In genomic region chr10:8731415-8732110, GRCh38 we compare ENCODE assay signal across 20 cellular contexts.
DNase-seq lines count a peak whose midpoint lies in the region; ATAC-seq lines count a peak whose summit lies in the region.
"Had no signal": no experiment of that assay in that cellular context is flagged by ENCODE, and none has a peak within 500 bp of the region (broad histone marks: within the 10 kb centered on the region; RNA-seq: fewer than 3 reads in every experiment).

No MANE protein-coding gene starts in this region.

- no peak overlapping the region for H3K4me3 Mint-ChIP-seq in activated CD4-positive, alpha-beta T cell treated with anti-CD3 and anti-CD28 coated beads for 36 hours
- H3K4me3 Mint-ChIP-seq: CD4-positive, CD25-positive, alpha-beta regulatory T cell; CD8-positive, alpha-beta memory T cell; H9 had no signal

- H2BK120ac ChIP-seq in neuronal stem cell (ENCODE audit: low read depth, low read length), result no peak overlapping the region

- no peak overlapping the region for H3K27ac Mint-ChIP-seq in activated CD4-positive, alpha-beta T cell treated with anti-CD3 and anti-CD28 coated beads for 36 hours
- H3K27ac Mint-ChIP-seq: CD4-positive, CD25-positive, alpha-beta regulatory T cell; CD8-positive, alpha-beta memory T cell; H9 had no signal

- no peak for ATAC-seq in activated CD4-positive, alpha-beta T cell treated with anti-CD3 and anti-CD28 coated beads for 36 hours
- no peak for ATAC-seq in HG03565 (IDR thresholded peaks at IDR 0.05; ENCODE audit: unreplicated experiment)
- ATAC-seq: K562 had no signal

- no peaks in the 10 kb centered on the region for H3K9me3 ChIP-seq in neuronal stem cell (replicated peaks in 1 of 2; ENCODE audit: control insufficient read depth in 2 of 2, insufficient read depth in 1 of 2, low read depth in 1 of 2, low read length in 2 of 2)
- H3K9me3 ChIP-seq: BE2C had no signal

- peak overlapping the region; percentile 32 for H3K4me2 ChIP-seq in neuronal stem cell (ENCODE audit: insufficient read depth, low read length, poor library complexity, severe bottlenecking)

- no peaks in the 10 kb centered on the region for H3K36me3 Mint-ChIP-seq in activated CD4-positive, alpha-beta T cell treated with anti-CD3 and anti-CD28 coated beads for 36 hours (ENCODE audit: low read depth)
- H3K36me3 Mint-ChIP-seq: CD4-positive, CD25-positive, alpha-beta regulatory T cell; CD8-positive, alpha-beta memory T cell had no signal

- DNase-seq in M059J (ENCODE audit: low read depth) (peak; percentile 1), left kidney (ENCODE audit: low read depth, low spot score) (peak; percentile 81), neuronal stem cell (ENCODE audit: low spot score) (peak; percentile 30), T1000 (lab: John Stamatoyannopoulos, UW) (no peak), NCI-H1694 treated with DMSO at 0.1 percent for 48 hours (lab: John Stamatoyannopoulos, UW) (no peak)
- DNase-seq in activated CD4-positive, alpha-beta T cell treated with anti-CD3 and anti-CD28 coated beads for 36 hours, result no peak
- DNase-seq: ACHN; BE2C; C1 segment of cervical spinal cord; CD4-positive, CD25-positive, alpha-beta regulatory T cell; CD8-positive, alpha-beta memory T cell; COR-L47; DMS153; DMS79; GF-D8; GOT3; H9; IMR-90 had no signal

- H3K4me3 ChIP-seq in neuronal stem cell (ENCODE audit: low read length in 2 of 2), result no peak overlapping the region
- H3K4me3 ChIP-seq: K562 had no signal

- no peaks in the 10 kb centered on the region for H3K27me3 ChIP-seq in neuronal stem cell (ENCODE audit: control insufficient read depth in 3 of 3, insufficient read depth in 3 of 3, low read depth in 1 of 3, low read length in 3 of 3)
- H3K27me3 ChIP-seq: BE2C had no signal

- no peak overlapping the region for H2BK15ac ChIP-seq in neuronal stem cell (ENCODE audit: low read length)

- peak overlapping the region; percentile 52 for H3K27ac ChIP-seq in neuronal stem cell (replicated peaks; ENCODE audit: low read length)

- POLR2A ChIA-PET in activated CD4-positive, alpha-beta T cell treated with anti-CD3 and anti-CD28 coated beads for 36 hours (lab: Charles Lee), result no interaction called here

- no peak overlapping the region for H4K8ac ChIP-seq in neuronal stem cell (ENCODE audit: low read depth, low read length)

- H3K79me1 ChIP-seq in neuronal stem cell (ENCODE audit: low read depth, low read length), result no peaks in the 10 kb centered on the region

- no peak overlapping the region for H2AK5ac ChIP-seq in neuronal stem cell (ENCODE audit: low read depth, low read length)

- H3K4me1 Mint-ChIP-seq in activated CD4-positive, alpha-beta T cell treated with anti-CD3 and anti-CD28 coated beads for 36 hours, result no peaks in the 10 kb centered on the region
- H3K4me1 Mint-ChIP-seq: CD4-positive, CD25-positive, alpha-beta regulatory T cell; CD8-positive, alpha-beta memory T cell had no signal

- no peak overlapping the region for H3K14ac ChIP-seq in neuronal stem cell (ENCODE audit: low read length)

- no peak overlapping the region for H3K23ac ChIP-seq in neuronal stem cell (ENCODE audit: low read depth, low read length, poor library complexity)

- no peaks in the 10 kb centered on the region for H3K9me3 Mint-ChIP-seq in activated CD4-positive, alpha-beta T cell treated with anti-CD3 and anti-CD28 coated beads for 36 hours (ENCODE audit: low read depth)
- H3K9me3 Mint-ChIP-seq: CD4-positive, CD25-positive, alpha-beta regulatory T cell; CD8-positive, alpha-beta memory T cell; H9 had no signal

- H2AFZ ChIP-seq in neuronal stem cell (ENCODE audit: low read length), result no peak overlapping the region

- CTCF ChIA-PET in activated CD4-positive, alpha-beta T cell treated with anti-CD3 and anti-CD28 coated beads for 36 hours (lab: Charles Lee), result no interaction called here

- no CpG with 5 or more reads among the region's 13 CpGs for WGBS in neuronal stem cell (ENCODE audit: extremely low coverage in 2 of 2, insufficient read length in 2 of 2, insufficient replicate concordance in 1 of 2), 2 donors

- H3K18ac ChIP-seq in neuronal stem cell (ENCODE audit: low read length), result no peak overlapping the region

- H3K27me3 Mint-ChIP-seq in activated CD4-positive, alpha-beta T cell treated with anti-CD3 and anti-CD28 coated beads for 36 hours, result peaks cover 17% of the 10 kb centered on the region

- intact Hi-C loops in activated CD4-positive, alpha-beta T cell treated with anti-CD3 and anti-CD28 coated beads for 36 hours (cut with DNase I, micrococcal nuclease), result no loop called here

- H3K4ac ChIP-seq in neuronal stem cell (ENCODE audit: low read length), result no peak overlapping the region

- H3K9ac ChIP-seq in neuronal stem cell (ENCODE audit: low read depth, low read length, poor library complexity), result no peak overlapping the region

- H4K91ac ChIP-seq in neuronal stem cell (ENCODE audit: low read depth, low read length, poor library complexity), result no peak overlapping the region

- H2BK5ac ChIP-seq in neuronal stem cell (ENCODE audit: low read length), result no peak overlapping the region

- no peaks in the 10 kb centered on the region for H3K36me3 ChIP-seq in neuronal stem cell (replicated peaks in 1 of 2; ENCODE audit: control insufficient read depth in 2 of 2, insufficient read depth in 2 of 2, low read length in 2 of 2)
- H3K36me3 ChIP-seq: BE2C had no signal

- H3K4me1 ChIP-seq in neuronal stem cell (ENCODE audit: control insufficient read depth in 2 of 2, insufficient read depth in 1 of 2, low read depth in 1 of 2, low read length in 2 of 2), result peaks cover 0 to 5% of the 10 kb centered on the region in 2 donors
- H3K4me1 ChIP-seq: BE2C had no signal

- no peak overlapping the region for H2BK12ac ChIP-seq in neuronal stem cell (ENCODE audit: low read length)

Comparison
In these comparisons a context has a peak if more than half of its experiments do, and no peak if none do; other contexts are left out.
1. DNase-seq: peak in M059J (single experiment), left kidney (single experiment) and neuronal stem cell (single experiment); none in activated CD4-positive, alpha-beta T cell treated with anti-CD3 and anti-CD28 coated beads for 36 hours (single experiment), T1000 (single experiment) and NCI-H1694 treated with DMSO at 0.1 percent for 48 hours (single experiment).